Comparison of ENCODE assay signal across 1 cellular context in genomic region chr4:140252742-140253555, GRCh38.
TF ChIP-seq lines count a peak whose summit lies in the region.

No MANE protein-coding gene starts in this region.

TF ChIP-seq in K562, 482 proteins besides CTCF, POLR2A, EP300 and RAD21 (continued from another document):
- TF ChIP-seq MGA (IDR thresholded peaks at IDR 0.05), result peak; percentile 85
- TF ChIP-seq BCL6 (CRISPR knock-in tag; IDR thresholded peaks at IDR 0.05), result no peak
- TF ChIP-seq, protein P1, sequence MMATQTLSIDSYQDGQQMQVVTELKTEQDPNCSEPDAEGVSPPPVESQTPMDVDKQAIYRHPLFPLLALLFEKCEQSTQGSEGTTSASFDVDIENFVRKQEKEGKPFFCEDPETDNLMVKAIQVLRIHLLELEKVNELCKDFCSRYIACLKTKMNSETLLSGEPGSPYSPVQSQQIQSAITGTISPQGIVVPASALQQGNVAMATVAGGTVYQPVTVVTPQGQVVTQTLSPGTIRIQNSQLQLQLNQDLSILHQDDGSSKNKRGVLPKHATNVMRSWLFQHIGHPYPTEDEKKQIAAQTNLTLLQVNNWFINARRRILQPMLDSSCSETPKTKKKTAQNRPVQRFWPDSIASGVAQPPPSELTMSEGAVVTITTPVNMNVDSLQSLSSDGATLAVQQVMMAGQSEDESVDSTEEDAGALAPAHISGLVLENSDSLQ (IDR thresholded peaks at IDR 0.05), result no peak
- no peak for TF ChIP-seq CREB3 (tag; conservative IDR thresholded peaks at IDR 0.05; ENCODE audit: low read depth)
- peak in 1 of 2 experiments; percentile 29; a peak in 1 of 4 replicates for TF ChIP-seq TEAD1 (CRISPR knock-in tag; IDR thresholded peaks at IDR 0.05)
- peak; percentile 38 for TF ChIP-seq CTCFL (IDR thresholded peaks at IDR 0.05; ENCODE audit: borderline replicate concordance, insufficient read depth, low read depth, low read length, poor library complexity, severe bottlenecking)
- TF ChIP-seq E2F6 (IDR thresholded peaks at IDR 0.05; ENCODE audit: borderline replicate concordance in 1 of 2, extremely low read depth in 1 of 2, insufficient read depth in 1 of 2, insufficient read length in 1 of 2, low read depth in 1 of 2, low read length in 1 of 2, poor library complexity in 1 of 2, severe bottlenecking in 1 of 2), result peak; percentile 79 to 90
- no peak for TF ChIP-seq NR2C2 (CRISPR knock-in tag; IDR thresholded peaks at IDR 0.05)
- 0 out of 2 replicates have a peak, but pooled peaks have one; percentile 27 for TF ChIP-seq NR2C2 (tag; IDR thresholded peaks at IDR 0.05)
- TF ChIP-seq POLR2G (IDR thresholded peaks at IDR 0.05; ENCODE audit: low read depth, low read length), result peak; percentile 48; the same call in 1 of the 2 replicates
- no peak for TF ChIP-seq CREB1 (IDR thresholded peaks at IDR 0.05)
- TF ChIP-seq CREB1 (CRISPR knock-in tag; IDR thresholded peaks at IDR 0.05), result 0 out of 2 replicates have a peak, but pooled peaks have one; percentile 34
- no peak for TF ChIP-seq SIRT6 (IDR thresholded peaks at IDR 0.05; ENCODE audit: low read depth, low read length)
- no peak for TF ChIP-seq TEAD2 (tag; IDR thresholded peaks at IDR 0.05)
- no peak for TF ChIP-seq DDX20 (tag; IDR thresholded peaks at IDR 0.05; ENCODE audit: low read depth)
- peak; percentile 38; the same call in 1 of the 2 replicates for TF ChIP-seq ZNF589 (CRISPR knock-in tag; IDR thresholded peaks at IDR 0.05; ENCODE audit: low read depth)
- peak; percentile 71 for TF ChIP-seq VEZF1 (CRISPR knock-in tag; IDR thresholded peaks at IDR 0.05)
- TF ChIP-seq, protein P2, sequence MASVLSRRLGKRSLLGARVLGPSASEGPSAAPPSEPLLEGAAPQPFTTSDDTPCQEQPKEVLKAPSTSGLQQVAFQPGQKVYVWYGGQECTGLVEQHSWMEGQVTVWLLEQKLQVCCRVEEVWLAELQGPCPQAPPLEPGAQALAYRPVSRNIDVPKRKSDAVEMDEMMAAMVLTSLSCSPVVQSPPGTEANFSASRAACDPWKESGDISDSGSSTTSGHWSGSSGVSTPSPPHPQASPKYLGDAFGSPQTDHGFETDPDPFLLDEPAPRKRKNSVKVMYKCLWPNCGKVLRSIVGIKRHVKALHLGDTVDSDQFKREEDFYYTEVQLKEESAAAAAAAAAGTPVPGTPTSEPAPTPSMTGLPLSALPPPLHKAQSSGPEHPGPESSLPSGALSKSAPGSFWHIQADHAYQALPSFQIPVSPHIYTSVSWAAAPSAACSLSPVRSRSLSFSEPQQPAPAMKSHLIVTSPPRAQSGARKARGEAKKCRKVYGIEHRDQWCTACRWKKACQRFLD (CRISPR knock-in tag; IDR thresholded peaks at IDR 0.05), result 0 out of 2 replicates have a peak, but pooled peaks have one; percentile 42
- TF ChIP-seq EGR1 (conservative IDR thresholded peaks at IDR 0.05), result peak; percentile 58
- no peak for TF ChIP-seq MEF2D (tag; conservative IDR thresholded peaks at IDR 0.05; ENCODE audit: low read depth)
- TF ChIP-seq MAX (CRISPR knock-in tag; IDR thresholded peaks at IDR 0.05), result peak; percentile 65
- TF ChIP-seq RBFOX2 (IDR thresholded peaks at IDR 0.05; ENCODE audit: low read depth, low read length), result peak; percentile 61
- TF ChIP-seq, protein P3, sequence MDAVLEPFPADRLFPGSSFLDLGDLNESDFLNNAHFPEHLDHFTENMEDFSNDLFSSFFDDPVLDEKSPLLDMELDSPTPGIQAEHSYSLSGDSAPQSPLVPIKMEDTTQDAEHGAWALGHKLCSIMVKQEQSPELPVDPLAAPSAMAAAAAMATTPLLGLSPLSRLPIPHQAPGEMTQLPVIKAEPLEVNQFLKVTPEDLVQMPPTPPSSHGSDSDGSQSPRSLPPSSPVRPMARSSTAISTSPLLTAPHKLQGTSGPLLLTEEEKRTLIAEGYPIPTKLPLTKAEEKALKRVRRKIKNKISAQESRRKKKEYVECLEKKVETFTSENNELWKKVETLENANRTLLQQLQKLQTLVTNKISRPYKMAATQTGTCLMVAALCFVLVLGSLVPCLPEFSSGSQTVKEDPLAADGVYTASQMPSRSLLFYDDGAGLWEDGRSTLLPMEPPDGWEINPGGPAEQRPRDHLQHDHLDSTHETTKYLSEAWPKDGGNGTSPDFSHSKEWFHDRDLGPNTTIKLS (IDR thresholded peaks at IDR 0.05; ENCODE audit: borderline replicate concordance, low read depth), result no peak
- TF ChIP-seq NCOR1 (IDR thresholded peaks at IDR 0.05), result no peak
- peak; percentile 87 for TF ChIP-seq L3MBTL2 (IDR thresholded peaks at IDR 0.05)
